In the genomic region with DNA sequence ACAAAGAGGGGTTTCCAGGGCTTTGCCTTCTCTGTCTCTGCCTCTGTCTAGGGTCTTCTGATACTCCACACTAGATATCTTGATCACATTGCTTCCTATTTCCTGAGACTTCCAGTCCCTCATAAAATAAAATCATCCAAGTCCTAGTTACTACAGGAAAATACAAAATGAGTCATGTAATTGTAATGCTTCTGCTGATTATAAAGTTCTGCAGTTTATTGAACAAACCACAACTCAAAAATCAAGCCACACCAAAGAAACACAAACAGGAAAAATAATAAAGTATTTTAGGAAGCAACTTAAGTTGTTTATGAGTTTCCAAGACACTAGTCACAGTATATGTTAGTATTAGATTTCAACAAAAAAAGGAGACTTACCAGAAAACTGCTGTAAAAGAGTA, we compare ENCODE assay signal across 22 cellular contexts.
DNase-seq lines count a peak whose midpoint lies in the region; ATAC-seq, FAIRE-seq and TF ChIP-seq lines count a peak whose summit lies in the region.
"Had no signal": no experiment of that assay in that cellular context is flagged by ENCODE, and none has a peak within 500 bp of the region (broad histone marks: within the 10 kb centered on the region; RNA-seq: fewer than 3 reads in every experiment).

No MANE protein-coding gene starts in this region.

- no peak overlapping the region for H2BK5ac ChIP-seq in H1 (ENCODE audit: low read depth, low read length)

- H3K9me3 ChIP-seq in H1 (ENCODE audit: insufficient read depth in 2 of 2, low read depth in 1 of 2, low read length in 1 of 2): no peaks in the 10 kb centered on the region
- H3K9me3 ChIP-seq: BE2C had no signal

- no peaks in the 10 kb centered on the region for H3K27me3 Mint-ChIP-seq in activated CD8-positive, alpha-beta memory T cell treated with anti-CD3 and anti-CD28 coated beads, Interleukin-2, amount 10 ng/mL, durations not matched to agents 7 days and 5 days
- H3K27me3 Mint-ChIP-seq: CD4-positive, CD25-positive, alpha-beta regulatory T cell had no signal

- CTCF ChIA-PET in RWPE1 (lab: Yijun Ruan, JAX) (interaction anchor here (0.6 kb wide), 1 partner anchor 19 kb away, joined by 3 read pairs; no protein-coding TSS in a partner anchor), H1 (lab: Charles Lee; ENCODE audit: partially characterized antibody) (interaction anchor here (1.4 kb wide), 1 partner anchor 123 kb away, joined by 3 read pairs; no protein-coding TSS in a partner anchor)
- CTCF ChIA-PET in activated CD8-positive, alpha-beta memory T cell treated with anti-CD3 and anti-CD28 coated beads, Interleukin-2, amount 10 ng/mL, durations not matched to agents 7 days and 5 days (lab: Charles Lee): no interaction called here

- H3K79me1 ChIP-seq in H1 (ENCODE audit: low read depth, low read length): no peaks in the 10 kb centered on the region

- H2AK5ac ChIP-seq in H1 (ENCODE audit: low read depth, low read length): no peak overlapping the region

- peak overlapping the region; percentile 8; the same call in 1 of the 2 replicates for H2AFZ ChIP-seq in H1 (ENCODE audit: low read length)
- H2AFZ ChIP-seq: GM23248 had no signal

- H3K18ac ChIP-seq in H1 (ENCODE audit: extremely low read depth, low read length): no peak overlapping the region

- no peaks in the 10 kb centered on the region for H3K36me3 ChIP-seq in H1 (ENCODE audit: control insufficient read depth in 2 of 4, insufficient read depth in 4 of 4, low read length in 3 of 4)
- H3K36me3 ChIP-seq: BE2C had no signal

- H2BK120ac ChIP-seq in H1 (replicated peaks; ENCODE audit: low read depth, low read length): no peak overlapping the region

- H4K91ac ChIP-seq in H1 (replicated peaks; ENCODE audit: insufficient read length, low read length): no peak overlapping the region

- H3K27ac Mint-ChIP-seq in stimulated activated effector memory CD8-positive, alpha-beta T cell treated with anti-CD3 and anti-CD28 coated beads, Interleukin-12 subunit alpha, Interleukin-12 subunit beta, amount 100 ng/mL, for 72 hours: no peak overlapping the region
- no peak overlapping the region for H3K27ac Mint-ChIP-seq in activated CD8-positive, alpha-beta memory T cell treated with anti-CD3 and anti-CD28 coated beads, Interleukin-2, amount 10 ng/mL, durations not matched to agents 7 days and 5 days
- H3K27ac Mint-ChIP-seq: CD4-positive, CD25-positive, alpha-beta regulatory T cell had no signal

- POLR2A ChIA-PET in RWPE1 (lab: Yijun Ruan, JAX; ENCODE audit: low non-redundant PET) (no interaction called here), H1 (lab: Charles Lee; ENCODE audit: partially characterized antibody) (no interaction called here)

- no peaks in the 10 kb centered on the region for H4K20me1 ChIP-seq in H1 (replicated peaks in 1 of 2; ENCODE audit: control insufficient read depth in 1 of 2, insufficient read depth in 2 of 2, low read length in 2 of 2)

- no peak for ATAC-seq in stimulated activated effector memory CD8-positive, alpha-beta T cell treated with anti-CD3 and anti-CD28 coated beads, Interleukin-12 subunit alpha, Interleukin-12 subunit beta, amount 100 ng/mL, for 72 hours
- ATAC-seq in activated CD8-positive, alpha-beta memory T cell treated with anti-CD3 and anti-CD28 coated beads, Interleukin-2, amount 10 ng/mL, durations not matched to agents 7 days and 5 days: no peak
- no peak for ATAC-seq in GM21723 (IDR thresholded peaks at IDR 0.05; ENCODE audit: unreplicated experiment)
- ATAC-seq: K562 had no signal

- no peak overlapping the region for H3K27ac ChIP-seq in RWPE1
- H3K27ac ChIP-seq in H1 (ENCODE audit: low read depth, low read length): no peak overlapping the region
- H3K27ac ChIP-seq: GM23248 had no signal

- no peak overlapping the region for H3K23ac ChIP-seq in H1 (ENCODE audit: insufficient read length)

- no peak overlapping the region for H3K4me3 Mint-ChIP-seq in stimulated activated effector memory CD8-positive, alpha-beta T cell treated with anti-CD3 and anti-CD28 coated beads, Interleukin-12 subunit alpha, Interleukin-12 subunit beta, amount 100 ng/mL, for 72 hours
- no peak overlapping the region for H3K4me3 Mint-ChIP-seq in activated CD8-positive, alpha-beta memory T cell treated with anti-CD3 and anti-CD28 coated beads, Interleukin-2, amount 10 ng/mL, durations not matched to agents 7 days and 5 days
- H3K4me3 Mint-ChIP-seq: CD4-positive, CD25-positive, alpha-beta regulatory T cell had no signal

- TF ChIP-seq CTCF in RWPE1 (conservative IDR thresholded peaks at IDR 0.05; ENCODE audit: low read depth) (no peak), H1 (IDR thresholded peaks at IDR 0.05; ENCODE audit: control extremely low read depth in 1 of 3, insufficient read depth in 1 of 3, low read depth in 1 of 3, low read length in 3 of 3) (no peak)

- no peak for FAIRE-seq in H1 (lab: Jason Lieb, UNC)
- FAIRE-seq: K562, RCC 7860 had no signal

- no peak for TF ChIP-seq POLR2A in H1 (IDR thresholded peaks at IDR 0.05; ENCODE audit: control extremely low read depth in 1 of 2, low read depth in 2 of 2, low read length in 2 of 2)

- no peak overlapping the region for H3K4ac ChIP-seq in H1 (replicated peaks; ENCODE audit: insufficient read length, low read depth, low read length)

- no peak overlapping the region for H2BK20ac ChIP-seq in H1 (ENCODE audit: low read length)

- no peaks in the 10 kb centered on the region for H3K79me2 ChIP-seq in H1 (ENCODE audit: control insufficient read depth in 1 of 2, insufficient read depth in 2 of 2, low read length in 2 of 2)

- no peak overlapping the region for H2BK12ac ChIP-seq in H1 (ENCODE audit: low read depth, low read length)

- H3K23me2 ChIP-seq in H1 (ENCODE audit: low read depth, low read length): no peaks in the 10 kb centered on the region

- no peaks in the 10 kb centered on the region for H3K36me3 Mint-ChIP-seq in stimulated activated effector memory CD8-positive, alpha-beta T cell treated with anti-CD3 and anti-CD28 coated beads, Interleukin-12 subunit alpha, Interleukin-12 subunit beta, amount 100 ng/mL, for 72 hours
- H3K36me3 Mint-ChIP-seq in activated CD8-positive, alpha-beta memory T cell treated with anti-CD3 and anti-CD28 coated beads, Interleukin-2, amount 10 ng/mL, durations not matched to agents 7 days and 5 days: no peaks in the 10 kb centered on the region
- H3K36me3 Mint-ChIP-seq: CD4-positive, CD25-positive, alpha-beta regulatory T cell had no signal

- H3K14ac ChIP-seq in H1 (ENCODE audit: insufficient read length): no peak overlapping the region

- H3K56ac ChIP-seq in H1 (replicated peaks; ENCODE audit: insufficient read length, low read depth, low read length): no peak overlapping the region

- H3K9me3 Mint-ChIP-seq in stimulated activated effector memory CD8-positive, alpha-beta T cell treated with anti-CD3 and anti-CD28 coated beads, Interleukin-12 subunit alpha, Interleukin-12 subunit beta, amount 100 ng/mL, for 72 hours: peaks cover 10% of the 10 kb centered on the region
- peaks cover 5% of the 10 kb centered on the region for H3K9me3 Mint-ChIP-seq in activated CD8-positive, alpha-beta memory T cell treated with anti-CD3 and anti-CD28 coated beads, Interleukin-2, amount 10 ng/mL, durations not matched to agents 7 days and 5 days (ENCODE audit: low read depth)

- no peak overlapping the region for H3K4me2 ChIP-seq in H1 (ENCODE audit: insufficient read depth in 1 of 2, low read depth in 2 of 2, low read length in 2 of 2)

- no peak overlapping the region for H3K9ac ChIP-seq in H1 (replicated peaks in 1 of 4; ENCODE audit: extremely low read depth in 1 of 4, low read depth in 3 of 4, low read length in 3 of 4)
- H3K9ac ChIP-seq: GM23248 had no signal

- H2BK15ac ChIP-seq in H1 (ENCODE audit: low read length): no peak overlapping the region

- H3K4me1 ChIP-seq in H1 (replicated peaks in 1 of 4; ENCODE audit: control insufficient read depth in 3 of 4, insufficient read depth in 4 of 4, low read length in 3 of 4): no peaks in the 10 kb centered on the region
- H3K4me1 ChIP-seq: BE2C had no signal

- TF ChIP-seq RAD21 in H1 (IDR thresholded peaks at IDR 0.05 in 1 of 2, conservative IDR thresholded peaks at IDR 0.05 in 1 of 2; ENCODE audit: low read depth in 2 of 2, low read length in 2 of 2): no peak

- no peak overlapping the region for H4K5ac ChIP-seq in H1 (ENCODE audit: insufficient read length, low read depth, low read length)

- TF ChIP-seq EP300 in H1 (IDR thresholded peaks at IDR 0.05; ENCODE audit: borderline replicate concordance in 1 of 2, low read depth in 2 of 2, low read length in 2 of 2): no peak

- no peak overlapping the region for H3K4me3 ChIP-seq in H1 (ENCODE audit: extremely low read depth in 1 of 4, insufficient read depth in 2 of 4, low read depth in 3 of 4, low read length in 4 of 4)
- H3K4me3 ChIP-seq: GM23248, K562 had no signal

- no peaks in the 10 kb centered on the region for H3K27me3 ChIP-seq in H1 (replicated peaks in 1 of 4; ENCODE audit: control insufficient read depth in 3 of 4, extremely low read depth in 1 of 4, insufficient read depth in 3 of 4, low read length in 3 of 4)
- H3K27me3 ChIP-seq: BE2C had no signal

- DNase-seq in A172 (ENCODE audit: low spot score) (peak; percentile 16), RWPE1 (ENCODE audit: low spot score) (peak; percentile 1), H1 (ENCODE audit: low read depth in 1 of 2, low spot score in 2 of 2) (no peak), kidney tubule cell (ENCODE audit: low spot score) (peak; percentile 29), SIG-M5 (lab: John Stamatoyannopoulos, UW) (no peak)
- DNase-seq in stimulated activated effector memory CD8-positive, alpha-beta T cell treated with anti-CD3 and anti-CD28 coated beads, Interleukin-12 subunit alpha, Interleukin-12 subunit beta, amount 100 ng/mL, for 72 hours (ENCODE audit: low spot score in 2 of 2): no peak
- DNase-seq in activated CD8-positive, alpha-beta memory T cell treated with anti-CD3 and anti-CD28 coated beads, Interleukin-2, amount 10 ng/mL, durations not matched to agents 7 days and 5 days: no peak
- DNase-seq: 8988T; BE2C; CD4-positive, CD25-positive, alpha-beta regulatory T cell; COR-L47; DMS 273 treated with DMSO at 0.1 percent for 48 hours; GDM1; GM23248; NCI-H1105 treated with DMSO at 0.1 percent for 48 hours; NCI-H1694 treated with DMSO at 0.1 percent for 48 hours; NCI-H748 treated with DMSO at 0.1 percent for 48 hours; NK-92 treated with Interleukin-12 subunit alpha and Interleukin-12 subunit beta, amount 100 ng/mL, for 24 hours; SHP77 treated with DMSO at 0.1 percent for 48 hours had no signal

- H3K4me1 Mint-ChIP-seq in stimulated activated effector memory CD8-positive, alpha-beta T cell treated with anti-CD3 and anti-CD28 coated beads, Interleukin-12 subunit alpha, Interleukin-12 subunit beta, amount 100 ng/mL, for 72 hours: no peaks in the 10 kb centered on the region
- H3K4me1 Mint-ChIP-seq in activated CD8-positive, alpha-beta memory T cell treated with anti-CD3 and anti-CD28 coated beads, Interleukin-2, amount 10 ng/mL, durations not matched to agents 7 days and 5 days: no peaks in the 10 kb centered on the region
- H3K4me1 Mint-ChIP-seq: CD4-positive, CD25-positive, alpha-beta regulatory T cell had no signal

- H4K8ac ChIP-seq in H1 (ENCODE audit: extremely low read depth, insufficient read depth, low read length): no peak overlapping the region

TF ChIP-seq in H1, 55 proteins besides CTCF, POLR2A, EP300 and RAD21 (continues in another document):
- TF ChIP-seq SRF (IDR thresholded peaks at IDR 0.05; ENCODE audit: low read depth, low read length) (no peak), SP4 (IDR thresholded peaks at IDR 0.05; ENCODE audit: low read length) (no peak), JUND (IDR thresholded peaks at IDR 0.05; ENCODE audit: low read length) (no peak)

Comparison
In these comparisons a context has a peak if more than half of its experiments do, and no peak if none do; other contexts are left out.
1. DNase-seq: peak in A172 (single experiment), RWPE1 (single experiment) and kidney tubule cell (single experiment); none in H1 (0 of 2), stimulated activated effector memory CD8-positive, alpha-beta T cell treated with anti-CD3 and anti-CD28 coated beads, Interleukin-12 subunit alpha, Interleukin-12 subunit beta, amount 100 ng/mL, for 72 hours (0 of 2), activated CD8-positive, alpha-beta memory T cell treated with anti-CD3 and anti-CD28 coated beads, Interleukin-2, amount 10 ng/mL, durations not matched to agents 7 days and 5 days (single experiment) and SIG-M5 (single experiment).